Comparison of ENCODE assay signal across 25 cellular contexts in the genomic region with DNA sequence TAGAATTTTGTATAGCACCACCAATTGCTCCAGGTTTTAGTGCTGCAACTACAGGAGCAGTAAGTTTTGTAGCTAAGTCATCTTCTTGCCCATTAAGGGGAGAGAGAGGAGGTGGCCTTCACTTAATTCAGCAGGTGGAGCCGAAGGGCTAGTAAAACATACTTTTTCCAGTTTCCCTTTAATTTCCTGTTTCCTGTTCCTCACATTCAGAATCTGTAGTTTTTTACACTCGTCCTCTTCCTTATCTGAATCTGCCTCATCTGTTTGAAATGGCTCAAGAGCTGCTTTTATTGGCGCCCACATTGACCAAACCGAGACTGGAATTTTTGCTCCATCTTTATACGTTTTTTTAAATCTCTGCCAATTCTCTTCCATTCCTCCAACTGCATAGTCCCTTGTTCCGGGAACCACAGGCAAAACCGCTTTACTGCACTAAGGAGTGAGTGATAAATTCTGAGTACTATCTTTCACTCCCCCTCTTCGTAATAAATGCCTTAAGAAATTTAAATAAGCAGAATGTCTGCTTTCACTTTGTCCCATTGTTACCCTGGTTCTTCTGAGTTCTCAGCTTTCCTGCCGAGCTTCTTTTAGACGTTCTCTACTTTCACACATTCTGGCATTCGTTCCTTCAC.
DNase-seq lines count a peak whose midpoint lies in the region; ATAC-seq and TF ChIP-seq lines count a peak whose summit lies in the region.
"Had no signal": no experiment of that assay in that cellular context is flagged by ENCODE, and none has a peak within 500 bp of the region (broad histone marks: within the 10 kb centered on the region; RNA-seq: fewer than 3 reads in every experiment).

No MANE protein-coding gene starts in this region.

- no peaks in the 10 kb centered on the region for H3K9me3 Mint-ChIP-seq in CD8-positive, alpha-beta T cell
- H3K9me3 Mint-ChIP-seq: activated CD8-positive, alpha-beta T cell treated with anti-CD3 and anti-CD28 coated beads for 36 hours; stimulated activated memory B cell treated with anti-CD40 and anti-IgM and Interleukin-4, amounts not matched to agents 10 μg/mL and 1 μg/mL and 100 μg/mL, for 72 hours; T-cell had no signal

- H3K4me3 Mint-ChIP-seq in CD8-positive, alpha-beta T cell, result no peak overlapping the region
- H3K4me3 Mint-ChIP-seq: activated CD8-positive, alpha-beta T cell treated with anti-CD3 and anti-CD28 coated beads for 36 hours; CD14-positive monocyte; stimulated activated memory B cell treated with anti-CD40 and anti-IgM and Interleukin-4, amounts not matched to agents 10 μg/mL and 1 μg/mL and 100 μg/mL, for 72 hours; T-cell had no signal

- H3K27ac Mint-ChIP-seq in CD8-positive, alpha-beta T cell, result no peak overlapping the region
- H3K27ac Mint-ChIP-seq: activated CD8-positive, alpha-beta T cell treated with anti-CD3 and anti-CD28 coated beads for 36 hours; stimulated activated memory B cell treated with anti-CD40 and anti-IgM and Interleukin-4, amounts not matched to agents 10 μg/mL and 1 μg/mL and 100 μg/mL, for 72 hours; T-cell had no signal

- H3K9ac ChIP-seq in HUES48 (ENCODE audit: low read depth, low read length), result no peak overlapping the region

- H3K27ac ChIP-seq in HUES48 (ENCODE audit: low read depth, low read length), result peak overlapping the region; percentile 40
- H3K27ac ChIP-seq in thoracic aorta, result no peak overlapping the region
- no peak overlapping the region for H3K27ac ChIP-seq in CD8-positive, alpha-beta T cell (ENCODE audit: low read depth, low read length)
- H3K27ac ChIP-seq: colonic mucosa, spleen, suprapubic skin had no signal

- no peaks in the 10 kb centered on the region for H3K27me3 Mint-ChIP-seq in CD8-positive, alpha-beta T cell (ENCODE audit: low read depth)
- H3K27me3 Mint-ChIP-seq: activated CD8-positive, alpha-beta T cell treated with anti-CD3 and anti-CD28 coated beads for 36 hours; stimulated activated memory B cell treated with anti-CD40 and anti-IgM and Interleukin-4, amounts not matched to agents 10 μg/mL and 1 μg/mL and 100 μg/mL, for 72 hours; T-cell had no signal

- intact Hi-C loops in CD8-positive, alpha-beta T cell (cut with DNase I, micrococcal nuclease), result no loop called here

- H3K27me3 ChIP-seq in HUES48 (ENCODE audit: control insufficient read depth, insufficient read depth, low read length) (no peaks in the 10 kb centered on the region), thoracic aorta (replicated peaks; ENCODE audit: insufficient read depth) (no peaks in the 10 kb centered on the region)
- no peaks in the 10 kb centered on the region for H3K27me3 ChIP-seq in CD8-positive, alpha-beta T cell (ENCODE audit: insufficient read depth, low read length)
- H3K27me3 ChIP-seq: colonic mucosa, spleen, suprapubic skin had no signal

- H3K4me1 Mint-ChIP-seq in CD8-positive, alpha-beta T cell (ENCODE audit: low read depth), result no peaks in the 10 kb centered on the region
- H3K4me1 Mint-ChIP-seq: stimulated activated memory B cell treated with anti-CD40 and anti-IgM and Interleukin-4, amounts not matched to agents 10 μg/mL and 1 μg/mL and 100 μg/mL, for 72 hours; T-cell had no signal

- no peak for ATAC-seq in thoracic aorta (ENCODE audit: insufficient number of reproducible peaks, low FRiP score, low read depth)
- no peak for ATAC-seq in CD8-positive, alpha-beta T cell
- ATAC-seq: activated CD4-positive, CD25-positive, alpha-beta regulatory T cell treated with anti-CD3 and anti-CD28 coated beads, Interleukin-2, amount 50 U/mL, for 24 hours; activated CD8-positive, alpha-beta T cell treated with anti-CD3 and anti-CD28 coated beads for 36 hours; Panc1; stimulated activated memory B cell treated with anti-CD40 and anti-IgM and Interleukin-4, amounts not matched to agents 10 μg/mL and 1 μg/mL and 100 μg/mL, for 72 hours; T-cell had no signal

- H3K4me1 ChIP-seq in HUES48 (ENCODE audit: control insufficient read depth, insufficient read depth, low read length) (peaks cover 17% of the 10 kb centered on the region), thoracic aorta (ENCODE audit: control insufficient read depth in 1 of 2, low read depth in 2 of 2) (peaks cover 0 to 7% of the 10 kb centered on the region in 2 donors)
- H3K4me1 ChIP-seq in CD8-positive, alpha-beta T cell (ENCODE audit: insufficient read depth, low read length), result no peaks in the 10 kb centered on the region
- H3K4me1 ChIP-seq: colonic mucosa, spleen had no signal

- CTCF ChIA-PET in CD8-positive, alpha-beta T cell (lab: Charles Lee), result no interaction called here

- peaks cover 25% of the 10 kb centered on the region for H3K36me3 Mint-ChIP-seq in CD8-positive, alpha-beta T cell

- POLR2A ChIA-PET in CD8-positive, alpha-beta T cell (lab: Charles Lee), result no interaction called here

- TF ChIP-seq CTCF in foreskin fibroblast (IDR thresholded peaks at IDR 0.05; ENCODE audit: low read depth, low read length) (no peak), thoracic aorta (IDR thresholded peaks at IDR 0.05) (no peak)
- no peak for TF ChIP-seq CTCF in CD8-positive, alpha-beta T cell (IDR thresholded peaks at IDR 0.05)

- H3K4me3 ChIP-seq in HUES48 (ENCODE audit: low read depth, low read length) (no peak overlapping the region), foreskin fibroblast (ENCODE audit: low read depth in 1 of 2, low read length in 2 of 2) (peak overlapping the region; percentile 19 to 31), thoracic aorta (peak overlapping the region; percentile 12)
- no peak overlapping the region for H3K4me3 ChIP-seq in CD8-positive, alpha-beta T cell (ENCODE audit: low read depth, low read length)
- H3K4me3 ChIP-seq: colonic mucosa, spleen, suprapubic skin had no signal

- H3K9me3 ChIP-seq in HUES48 (ENCODE audit: control insufficient read depth, insufficient read depth, low read length), result no peaks in the 10 kb centered on the region
- no peaks in the 10 kb centered on the region for H3K9me3 ChIP-seq in thoracic aorta
- H3K9me3 ChIP-seq in CD8-positive, alpha-beta T cell (ENCODE audit: low read length), result no peaks in the 10 kb centered on the region
- H3K9me3 ChIP-seq: colonic mucosa, spleen, suprapubic skin had no signal

- DNase-seq in astrocyte of the hippocampus (ENCODE audit: low read depth, low spot score), result peak; percentile 23
- DNase-seq in foreskin fibroblast, result no peak
- no peak for DNase-seq in thoracic aorta (ENCODE audit: low spot score)
- DNase-seq in CD8-positive, alpha-beta T cell, result no peak
- DNase-seq in HPDE6-E6E7 (ENCODE audit: extremely low spot score), result no peak
- DNase-seq in NCI-H2227 treated with DMSO at 0.1 percent for 48 hours (lab: John Stamatoyannopoulos, UW), result no peak
- DNase-seq: activated CD8-positive, alpha-beta T cell treated with anti-CD3 and anti-CD28 coated beads for 36 hours; activated gamma-delta T cell treated with Interleukin-2 at 50 U/mL for 16 hours; activated T-cell treated with anti-CD3 and anti-CD28 coated beads for 4 hours; colonic mucosa; head of caudate nucleus; MV-4-11; NCI-H1694; NCI-H524; occipital lobe; SIG-M5; spleen; stimulated activated CD4-positive, alpha-beta T cell treated with anti-CD3 and anti-CD28 coated beads, Interleukin-2, amount 100 ng/mL, for 48 hours; T-cell had no signal

- peaks cover 11% of the 10 kb centered on the region for H3K36me3 ChIP-seq in HUES48 (ENCODE audit: control insufficient read depth, insufficient read depth, low read length)
- H3K36me3 ChIP-seq in thoracic aorta, result peaks cover 5% of the 10 kb centered on the region
- peaks cover 6% of the 10 kb centered on the region for H3K36me3 ChIP-seq in CD8-positive, alpha-beta T cell (ENCODE audit: insufficient read depth, low read length)
- H3K36me3 ChIP-seq: colonic mucosa had no signal

Comparison
In these comparisons a context has a peak if more than half of its experiments do, and no peak if none do; other contexts are left out.
1. H3K4me3 ChIP-seq: peak in foreskin fibroblast (2 of 2) and thoracic aorta (single experiment); none in HUES48 (single experiment) and CD8-positive, alpha-beta T cell (single experiment).